8 cellular contexts compared by ENCODE assay signal in the genomic region with DNA sequence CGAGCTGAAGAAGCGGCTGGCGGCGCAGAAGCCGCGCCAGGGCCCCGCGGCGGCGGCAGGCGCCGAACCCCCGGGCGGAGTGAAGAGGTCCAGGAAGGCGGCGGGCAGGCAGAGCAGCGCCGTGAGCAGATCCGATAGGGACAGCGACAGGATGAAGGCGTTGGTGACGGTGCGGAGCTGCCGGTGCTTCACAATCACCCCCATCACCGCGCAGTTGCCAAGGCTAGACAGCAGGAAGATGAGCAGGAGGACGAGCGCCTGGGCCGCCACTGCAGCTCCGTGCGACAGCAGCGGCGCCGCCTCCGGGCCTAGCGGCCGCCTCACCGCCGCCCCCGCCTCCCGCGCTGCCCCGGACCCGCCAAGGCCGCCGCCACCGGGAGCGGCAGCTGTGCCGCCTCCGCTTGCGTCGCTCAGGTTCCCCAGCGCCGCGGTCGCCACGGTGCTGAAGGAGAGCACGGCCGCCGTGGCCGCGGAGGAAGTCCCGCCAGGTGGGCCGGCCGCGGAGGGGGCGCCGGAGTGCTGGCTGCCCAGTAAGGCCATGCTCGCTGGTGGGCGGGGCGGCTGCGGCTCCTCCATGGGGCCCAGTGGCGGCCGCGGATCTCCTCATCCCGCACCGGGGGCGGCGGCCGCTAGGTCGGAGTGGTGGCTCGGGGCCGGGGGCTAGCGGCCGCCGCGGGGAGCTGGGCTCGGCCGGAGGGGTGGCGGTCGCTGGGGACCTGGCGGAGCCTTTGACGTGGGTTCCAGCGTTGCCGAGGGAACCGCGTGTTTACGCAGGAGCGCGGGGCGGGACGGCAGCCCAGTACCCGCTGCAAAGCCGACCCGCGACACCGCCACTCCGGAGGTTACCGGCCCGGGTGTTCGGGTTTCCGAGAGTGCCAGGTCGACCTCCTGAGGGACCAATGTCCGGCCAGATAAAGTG. TPM values are rescaled to one million over a fixed set of nuclear protein-coding genes. Genes with fewer than 3 reads are reported as not detected.
DNase-seq lines count a peak whose midpoint lies in the region; ATAC-seq and TF ChIP-seq lines count a peak whose summit lies in the region.

GPR135 (minus strand) TSS at position 730 of the 919 bp plus-strand sequence; CDS start at position 576, 154 bp downstream.

- TF ChIP-seq CTCF in lower lobe of right lung (IDR thresholded peaks at IDR 0.05) = no peak

- no peak within 1 kb of the TSS for H3K27ac ChIP-seq in ectodermal cell (ENCODE audit: insufficient read depth, low read depth, low read length, poor library complexity, severe bottlenecking)
- peak within 1 kb of the TSS; percentile 53 for H3K27ac ChIP-seq in lower lobe of right lung

- CTCF ChIA-PET in HEK293T (lab: Yijun Ruan, JAX) = no interaction called here

- H3K36me3 ChIP-seq in ectodermal cell (ENCODE audit: control insufficient read depth, insufficient read depth, low read length) = no peaks in the 10 kb centered on the region
- H3K36me3 ChIP-seq in lower lobe of right lung = no peaks in the 10 kb centered on the region

- H3K4me3 ChIP-seq in ectodermal cell (ENCODE audit: insufficient read depth, low read depth, low read length) (peak within 1 kb of the TSS; percentile 50), lower lobe of right lung (peak within 1 kb of the TSS; percentile 74)

- peak; percentile 58 for DNase-seq in EL
- peak; percentile 76 for DNase-seq in NCI-H1092 treated with DMSO at 0.1 percent for 48 hours (lab: John Stamatoyannopoulos, UW)
- DNase-seq in activated CD4-positive, alpha-beta T cell treated with anti-CD3 and anti-CD28 coated beads, Interleukin-2, amount 50 U/mL, for 48 hours = peak; percentile 49 to 53
- DNase-seq in lower lobe of right lung = peak; percentile 83
- peak; percentile 16 to 32 for DNase-seq in stimulated activated CD4-positive, alpha-beta T cell treated with anti-CD3 and anti-CD28 coated beads, Interleukin-4, amount 100 ng/mL, for 48 hours (ENCODE audit: low read depth in 2 of 2)
- DNase-seq in HEK293T (ENCODE audit: extremely low spot score) = no peak

- H3K9me3 ChIP-seq in ectodermal cell (ENCODE audit: control insufficient read depth, low read length) (no peaks in the 10 kb centered on the region), lower lobe of right lung (no peaks in the 10 kb centered on the region)

- H3K27me3 ChIP-seq in ectodermal cell (ENCODE audit: control insufficient read depth, insufficient read depth, low read length, poor library complexity, severe bottlenecking) (peaks cover 40% of the 10 kb centered on the region), lower lobe of right lung (ENCODE audit: low read depth) (peaks cover 8% of the 10 kb centered on the region)

- intact Hi-C loops in lower lobe of right lung (cut with DNase I) = no loop called here

- ATAC-seq in GM21737 (IDR thresholded peaks at IDR 0.05; ENCODE audit: unreplicated experiment) (peak; percentile 69), lower lobe of right lung (peak; percentile 91 to 93)

- POLR2A ChIA-PET in HEK293T (lab: Yijun Ruan, JAX) = no interaction called here

- H3K4me1 ChIP-seq in ectodermal cell (ENCODE audit: control insufficient read depth, insufficient read depth, low read length) = peaks cover 6% of the 10 kb centered on the region
- peaks cover 11% of the 10 kb centered on the region for H3K4me1 ChIP-seq in lower lobe of right lung

- 1% methylated on average over 114 of the region's 114 CpGs for WGBS in ectodermal cell, 2 experiments

TF ChIP-seq in HEK293T, 16 proteins besides CTCF, POLR2A, EP300 and RAD21:
- TF ChIP-seq SP1 (IDR thresholded peaks at IDR 0.05) (no peak), TARDBP (IDR thresholded peaks at IDR 0.05) (no peak), NFRKB (IDR thresholded peaks at IDR 0.05) (no peak), PKNOX1 (IDR thresholded peaks at IDR 0.05) (no peak), BHLHE40 (IDR thresholded peaks at IDR 0.05; ENCODE audit: borderline replicate concordance) (no peak), FOXM1 (IDR thresholded peaks at IDR 0.05; ENCODE audit: borderline replicate concordance) (no peak), ELF4 (IDR thresholded peaks at IDR 0.05) (no peak), FOXA1 (IDR thresholded peaks at IDR 0.05) (no peak), SUZ12 (IDR thresholded peaks at IDR 0.05) (no peak), LEF1 (IDR thresholded peaks at IDR 0.05; ENCODE audit: borderline replicate concordance) (no peak), ZNF384 (IDR thresholded peaks at IDR 0.05) (no peak), FOXK2 (IDR thresholded peaks at IDR 0.05) (no peak), ARNT (IDR thresholded peaks at IDR 0.05) (no peak), CTBP1 (IDR thresholded peaks at IDR 0.05; ENCODE audit: borderline replicate concordance) (no peak), L3MBTL2 (conservative IDR thresholded peaks at IDR 0.05) (no peak), HDGF (IDR thresholded peaks at IDR 0.05; ENCODE audit: borderline replicate concordance) (no peak)

RNA-seq across cellular contexts. Expression of gene GPR135, which starts in this region (rescaled TPM):
- polyA plus RNA-seq in ectodermal cell (2013, experiment 1 of 4) = 1.6 TPM
- 1.0 TPM for polyA plus RNA-seq in ectodermal cell (2013, experiment 2 of 4)
- polyA plus RNA-seq in ectodermal cell (2013, experiment 3 of 4) = 1.0 TPM
- 1.5 TPM for polyA plus RNA-seq in ectodermal cell (2013, experiment 4 of 4)
- 3.4 TPM for total RNA-seq in lower lobe of right lung
